15 cellular contexts compared by ENCODE assay signal in the genomic region with DNA sequence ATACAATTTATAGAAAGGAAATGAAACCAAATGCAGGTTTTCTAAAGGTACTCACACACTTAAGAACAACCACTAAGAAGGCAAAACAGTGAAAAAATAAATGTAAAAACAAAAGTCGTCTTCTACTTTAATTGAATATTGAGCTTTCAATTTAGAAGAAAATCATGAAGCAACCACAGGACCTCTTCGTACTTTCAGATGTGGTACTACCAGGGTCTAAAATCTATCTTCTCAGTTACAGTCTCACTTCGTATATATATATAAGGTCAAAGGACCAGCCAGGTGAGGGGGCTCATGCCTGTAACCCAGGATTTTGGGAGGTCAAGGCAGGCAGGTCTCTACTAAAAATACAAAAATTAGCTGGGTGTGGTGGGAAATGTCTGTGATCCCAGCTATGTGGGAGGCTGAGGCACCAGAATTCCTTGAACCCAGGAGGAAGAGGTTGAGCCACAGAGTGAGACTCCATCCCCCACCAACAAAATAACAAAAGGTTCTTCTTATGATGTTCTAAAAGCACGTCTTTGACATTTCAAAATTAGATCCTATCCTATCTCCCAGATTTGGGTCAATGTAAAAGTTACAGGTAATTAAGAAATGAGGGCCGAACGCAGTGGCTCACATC. TPM values are rescaled to one million over a fixed set of nuclear protein-coding genes. Genes with fewer than 3 reads are reported as not detected.
A peak's percentile ranks its signal among the peaks of the same experiment; 100 is the strongest.
DNase-seq lines count a peak whose midpoint lies in the region; ATAC-seq, FAIRE-seq and TF ChIP-seq lines count a peak whose summit lies in the region.
"Had no signal": no experiment of that assay in that cellular context is flagged by ENCODE, and none has a peak within 500 bp of the region (broad histone marks: within the 10 kb centered on the region; RNA-seq: fewer than 3 reads in every experiment).

No MANE protein-coding gene starts in this region.

- H3K36me3 ChIP-seq in Caco-2 (ENCODE audit: control insufficient read depth, insufficient read depth, low read length): peaks cover 12% of the 10 kb centered on the region
- peaks cover 97% of the 10 kb centered on the region for H3K36me3 ChIP-seq in osteoblast (ENCODE audit: insufficient read depth, low read length)

- POLR2A ChIA-PET in Caco-2 (lab: Charles Lee): interaction anchor here (0.8 to 1.0 kb wide), 4 partner anchors 11 to 92 kb away, joined by 3 to 6 read pairs (median 4); partner anchors contain the start of genes NFS1 and ROMO1

- H3K4me1 ChIP-seq in Caco-2 (no peaks in the 10 kb centered on the region), osteoblast (ENCODE audit: insufficient read depth, low read length) (peaks cover 12% of the 10 kb centered on the region)

- H3K27me3 ChIP-seq in Caco-2 (replicated peaks; ENCODE audit: control insufficient read depth, insufficient read depth, low read length): no peaks in the 10 kb centered on the region
- H3K27me3 ChIP-seq in osteoblast (ENCODE audit: insufficient read depth, low read length): no peaks in the 10 kb centered on the region
- H3K27me3 ChIP-seq: spleen had no signal

- H3K27me3 Mint-ChIP-seq in Caco-2 (ENCODE audit: insufficient read depth, unreplicated experiment) (no peaks in the 10 kb centered on the region), HFFc6 (ENCODE audit: insufficient read depth) (peaks cover 7% of the 10 kb centered on the region)
- no peaks in the 10 kb centered on the region for H3K27me3 Mint-ChIP-seq in activated naive CD8-positive, alpha-beta T cell treated with anti-CD3 and anti-CD28 coated beads, Interleukin-2, amount 50 U/mL, for 24 hours

- peaks cover 8% of the 10 kb centered on the region for H3K4me1 Mint-ChIP-seq in Caco-2 (ENCODE audit: low read depth, unreplicated experiment)
- peaks cover 34% of the 10 kb centered on the region for H3K4me1 Mint-ChIP-seq in HFFc6 (ENCODE audit: low read depth)
- H3K4me1 Mint-ChIP-seq in activated naive CD8-positive, alpha-beta T cell treated with anti-CD3 and anti-CD28 coated beads, Interleukin-2, amount 50 U/mL, for 24 hours: peaks cover 59% of the 10 kb centered on the region

- no peak for FAIRE-seq in urothelium cell line (lab: Jason Lieb, UNC)
- FAIRE-seq: keratinocyte had no signal

- CTCF ChIA-PET in Caco-2 (lab: Charles Lee): no interaction called here

- H3K27ac ChIP-seq in osteoblast (ENCODE audit: low read depth, low read length): peak overlapping the region; percentile 45

- H3K79me2 ChIP-seq in osteoblast (ENCODE audit: insufficient read depth, low read length): peaks cover 86% of the 10 kb centered on the region

- H3K4me3 ChIP-seq in Caco-2 (ENCODE audit: low read depth, low read length) (no peak overlapping the region), osteoblast (ENCODE audit: insufficient read depth, low read length) (no peak overlapping the region)
- H3K4me3 ChIP-seq: spleen had no signal

- TF ChIP-seq CTCF in Caco-2 (IDR thresholded peaks at IDR 0.05; ENCODE audit: insufficient read depth in 1 of 2, low read depth in 1 of 2, low read length in 1 of 2, severe bottlenecking in 1 of 2, unreplicated experiment in 1 of 2): no peak
- TF ChIP-seq CTCF in HFFc6 (IDR thresholded peaks at IDR 0.05): no peak
- TF ChIP-seq CTCF in osteoblast (IDR thresholded peaks at IDR 0.05; ENCODE audit: extremely low read depth, low read depth, low read length): no peak

- H3K4me3 Mint-ChIP-seq in Caco-2 (ENCODE audit: unreplicated experiment) (no peak overlapping the region), HFFc6 (no peak overlapping the region)
- H3K4me3 Mint-ChIP-seq in activated naive CD8-positive, alpha-beta T cell treated with anti-CD3 and anti-CD28 coated beads, Interleukin-2, amount 50 U/mL, for 24 hours: peak overlapping the region; percentile 16

- no peak overlapping the region for H2AFZ ChIP-seq in osteoblast (ENCODE audit: low read length)

- H4K20me1 ChIP-seq in osteoblast (ENCODE audit: insufficient read depth, low read length): peaks cover 70% of the 10 kb centered on the region

- no TSS peak for BruUV-seq in Caco-2 (replicated peaks; lab: Mats Ljungman, UMichigan)

- peak; percentile 46 for ATAC-seq in activated naive CD8-positive, alpha-beta T cell treated with anti-CD3 and anti-CD28 coated beads, Interleukin-2, amount 50 U/mL, for 24 hours

- DNase-seq in Caco-2 (no peak), HFFc6 (no peak), osteoblast (ENCODE audit: insufficient read length, low spot score, missing footprints) (no peak), AML-193 (lab: John Stamatoyannopoulos, UW) (no peak), urothelium cell line (ENCODE audit: low spot score) (no peak), GOT3 (lab: John Stamatoyannopoulos, UW) (no peak)
- DNase-seq in activated naive CD8-positive, alpha-beta T cell treated with anti-CD3 and anti-CD28 coated beads, Interleukin-2, amount 50 U/mL, for 24 hours: no peak
- DNase-seq: anterior cingulate cortex, C1 segment of cervical spinal cord, cortex of kidney, erythroblast, NCI-H1092, NCI-H345, spleen had no signal

- H3K36me3 Mint-ChIP-seq in Caco-2 (ENCODE audit: insufficient read depth, unreplicated experiment) (peaks cover 100% of the 10 kb centered on the region), HFFc6 (ENCODE audit: low read depth) (peaks cover 56% of the 10 kb centered on the region)
- H3K36me3 Mint-ChIP-seq in activated naive CD8-positive, alpha-beta T cell treated with anti-CD3 and anti-CD28 coated beads, Interleukin-2, amount 50 U/mL, for 24 hours (ENCODE audit: low read depth): peaks cover 81% of the 10 kb centered on the region

- H3K9me3 ChIP-seq in Caco-2: no peaks in the 10 kb centered on the region
- H3K9me3 ChIP-seq in osteoblast (ENCODE audit: low read depth, low read length): no peaks in the 10 kb centered on the region
- H3K9me3 ChIP-seq: spleen had no signal

- no peaks in the 10 kb centered on the region for H3K9me3 Mint-ChIP-seq in Caco-2 (ENCODE audit: unreplicated experiment)
- no peaks in the 10 kb centered on the region for H3K9me3 Mint-ChIP-seq in HFFc6
- H3K9me3 Mint-ChIP-seq in activated naive CD8-positive, alpha-beta T cell treated with anti-CD3 and anti-CD28 coated beads, Interleukin-2, amount 50 U/mL, for 24 hours: no peaks in the 10 kb centered on the region

- intact Hi-C loops in Caco-2 (cut with micrococcal nuclease; ENCODE audit: unreplicated experiment): no loop called here

- peak overlapping the region; percentile 49 for H3K27ac Mint-ChIP-seq in Caco-2 (ENCODE audit: unreplicated experiment)
- peak overlapping the region; percentile 38 for H3K27ac Mint-ChIP-seq in HFFc6
- peak overlapping the region; percentile 74 for H3K27ac Mint-ChIP-seq in activated naive CD8-positive, alpha-beta T cell treated with anti-CD3 and anti-CD28 coated beads, Interleukin-2, amount 50 U/mL, for 24 hours

- no peak overlapping the region for H3K4me2 ChIP-seq in osteoblast (ENCODE audit: insufficient read depth, low read length)

RNA-seq across cellular contexts. Expression of gene ROMO1, which starts 12.5 kb away (rescaled TPM):
- total RNA-seq in Caco-2 (2022): 354 and 357 TPM in 2 replicates
- total RNA-seq in HFFc6 (2021; fragmentation: NEBNext Ultra II Directional; extraction: Animal tissue kit (Norgen Biotek cat#: 25700)): 100 to 1,000 TPM; 158 to 236 (median 195) TPM
- total RNA-seq in osteoblast: 108 and 124 TPM in 2 replicates

RNA-seq across cellular contexts. Expression of gene NFS1, which starts 12.5 kb away (rescaled TPM):
- total RNA-seq in Caco-2 (2022) (69.8 and 77.1 TPM in 2 replicates), osteoblast (21.7 and 29.5 TPM in 2 replicates)
- total RNA-seq in HFFc6 (2021; fragmentation: NEBNext Ultra II Directional; extraction: Animal tissue kit (Norgen Biotek cat#: 25700)): 10 to 100 TPM; 28.6 to 40.6 (median 34.6) TPM

RNA-seq across cellular contexts. Expression of gene RBM39, which starts 30.4 kb away (rescaled TPM):
- total RNA-seq in Caco-2 (2022): 750 and 777 TPM in 2 replicates
- total RNA-seq in HFFc6 (2021; fragmentation: NEBNext Ultra II Directional; extraction: Animal tissue kit (Norgen Biotek cat#: 25700)): 100 to 1,000 TPM; 162 to 198 (median 185) TPM
- total RNA-seq in osteoblast: 274 and 300 TPM in 2 replicates

RNA-seq across cellular contexts. Expression of gene CPNE1, which starts 47.0 kb away (rescaled TPM):
- total RNA-seq in Caco-2 (2022): 815 and 833 TPM in 2 replicates
- total RNA-seq in HFFc6 (2021; fragmentation: NEBNext Ultra II Directional; extraction: Animal tissue kit (Norgen Biotek cat#: 25700)): 100 to 1,000 TPM; 200 to 230 (median 213) TPM
- 165 and 166 TPM in 2 replicates for total RNA-seq in osteoblast

RNA-seq across cellular contexts. Expression of gene RBM12, which starts 47.0 kb away (rescaled TPM):
- total RNA-seq in Caco-2 (2022): 146 and 147 TPM in 2 replicates
- 10 to 100 TPM; 61.5 to 85.3 (median 78.7) TPM for total RNA-seq in HFFc6 (2021; fragmentation: NEBNext Ultra II Directional; extraction: Animal tissue kit (Norgen Biotek cat#: 25700))
- 57.8 and 62.6 TPM in 2 replicates for total RNA-seq in osteoblast
